ENCODE assay signal across 1 cellular context in the genomic region with DNA sequence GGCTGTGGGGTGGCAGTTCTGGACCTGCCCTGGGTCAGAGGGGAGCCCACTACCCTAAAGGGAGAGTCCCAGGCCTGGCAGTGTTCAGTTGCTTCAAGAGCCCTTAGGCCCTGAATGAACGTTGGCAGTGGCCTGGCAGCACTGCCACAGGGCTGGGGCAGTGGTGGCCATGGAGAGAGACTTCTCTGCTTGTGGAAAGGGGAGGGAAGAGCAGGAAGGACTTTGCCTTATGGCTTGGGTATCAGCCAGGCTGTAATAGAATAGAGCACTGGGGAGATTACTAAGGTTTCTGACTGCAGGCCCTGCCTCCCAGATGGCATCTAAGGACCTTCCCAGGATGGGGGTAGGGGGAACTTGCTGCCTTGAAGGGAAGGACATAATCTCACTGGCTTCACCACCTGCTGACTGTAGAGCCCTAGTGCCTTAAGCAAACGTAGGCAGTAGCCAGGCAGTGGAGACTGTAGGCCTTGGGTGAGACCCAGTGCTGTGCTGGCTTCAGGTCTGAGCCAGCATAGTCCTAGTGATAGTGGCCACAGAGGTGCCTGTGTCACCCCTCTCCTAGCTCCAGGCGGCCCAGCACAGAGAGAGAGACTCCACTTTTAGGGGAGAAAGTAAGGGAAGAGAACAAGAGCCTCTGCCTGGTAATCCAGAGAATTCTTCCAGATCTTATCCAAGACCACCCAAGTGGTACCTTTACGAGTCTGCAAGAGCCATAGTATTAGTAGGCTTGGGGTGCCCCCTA.
TF ChIP-seq lines count a peak whose summit lies in the region.

No MANE protein-coding gene starts in this region.

TF ChIP-seq in A549, 52 proteins besides CTCF, POLR2A, EP300 and RAD21 (continued from another document):
- TF ChIP-seq, protein P1, sequence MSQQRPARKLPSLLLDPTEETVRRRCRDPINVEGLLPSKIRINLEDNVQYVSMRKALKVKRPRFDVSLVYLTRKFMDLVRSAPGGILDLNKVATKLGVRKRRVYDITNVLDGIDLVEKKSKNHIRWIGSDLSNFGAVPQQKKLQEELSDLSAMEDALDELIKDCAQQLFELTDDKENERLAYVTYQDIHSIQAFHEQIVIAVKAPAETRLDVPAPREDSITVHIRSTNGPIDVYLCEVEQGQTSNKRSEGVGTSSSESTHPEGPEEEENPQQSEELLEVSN (IDR thresholded peaks at IDR 0.05; ENCODE audit: borderline replicate concordance, low read depth) = no peak
- TF ChIP-seq CBX2 (IDR thresholded peaks at IDR 0.05; ENCODE audit: borderline replicate concordance, low read depth) (no peak), FOSL2 (IDR thresholded peaks at IDR 0.05) (no peak), FOSL2 (CRISPR knock-in tag; IDR thresholded peaks at IDR 0.05) (no peak), SMC3 (IDR thresholded peaks at IDR 0.05) (no peak), NPAS2 (CRISPR knock-in tag; IDR thresholded peaks at IDR 0.05; ENCODE audit: borderline replicate concordance) (no peak)
